2 cellular contexts compared by ENCODE assay signal in genomic region chr15:82831894-82832600, GRCh38.
TF ChIP-seq lines count a peak whose summit lies in the region.

No MANE protein-coding gene starts in this region.

TF ChIP-seq in liver, 16 proteins besides CTCF, POLR2A, EP300 and RAD21:
- TF ChIP-seq NR2F2 (IDR thresholded peaks at IDR 0.05) = no peak
- peak; percentile 13 for TF ChIP-seq HNF4G (IDR thresholded peaks at IDR 0.05)
- no peak for TF ChIP-seq ATF3 (IDR thresholded peaks at IDR 0.05)
- TF ChIP-seq HNF4A (conservative IDR thresholded peaks at IDR 0.05) = peak; percentile 58
- no peak for TF ChIP-seq YY1 (IDR thresholded peaks at IDR 0.05)

TF ChIP-seq in HepG2, 621 proteins besides CTCF, POLR2A, EP300 and RAD21:
- TF ChIP-seq ZMAT3 (CRISPR knock-in tag; conservative IDR thresholded peaks at IDR 0.05) (no peak), TBP (CRISPR knock-in tag; IDR thresholded peaks at IDR 0.05) (no peak), SAP130 (CRISPR knock-in tag; IDR thresholded peaks at IDR 0.05; ENCODE audit: low read depth) (no peak), ZNF563 (CRISPR knock-in tag; IDR thresholded peaks at IDR 0.05) (no peak), MXD3 (CRISPR knock-in tag; IDR thresholded peaks at IDR 0.05) (no peak), JDP2 (CRISPR knock-in tag; IDR thresholded peaks at IDR 0.05; ENCODE audit: borderline replicate concordance) (no peak), ZFYVE20 (CRISPR knock-in tag; IDR thresholded peaks at IDR 0.05; ENCODE audit: borderline replicate concordance, low read depth) (no peak), SMARCC2 (IDR thresholded peaks at IDR 0.05) (no peak), REL (CRISPR knock-in tag; conservative IDR thresholded peaks at IDR 0.05) (no peak), PRDM15 (CRISPR knock-in tag; IDR thresholded peaks at IDR 0.05) (no peak), TAF1 (CRISPR knock-in tag; IDR thresholded peaks at IDR 0.05) (no peak), ZMYM4 (CRISPR knock-in tag; IDR thresholded peaks at IDR 0.05) (no peak), ZIK1 (CRISPR knock-in tag; IDR thresholded peaks at IDR 0.05; ENCODE audit: borderline replicate concordance, low read depth) (no peak), SSRP1 (CRISPR knock-in tag; IDR thresholded peaks at IDR 0.05) (no peak), RFX3 (CRISPR knock-in tag; IDR thresholded peaks at IDR 0.05) (no peak), MBNL3 (CRISPR knock-in tag; conservative IDR thresholded peaks at IDR 0.05) (no peak)
